1 cellular context compared by ENCODE assay signal in genomic region chr2:230877737-230878598, GRCh38.
TF ChIP-seq lines count a peak whose summit lies in the region.

No MANE protein-coding gene starts in this region.

TF ChIP-seq in H1, 55 proteins besides CTCF, POLR2A, EP300 and RAD21 (continued from another document):
- TF ChIP-seq KDM1A (IDR thresholded peaks at IDR 0.05; ENCODE audit: borderline replicate concordance, low read length), result no peak
TF ChIP-seq in H1: peak in this region for 0.
